8 cellular contexts compared by ENCODE assay signal in genomic region chr9:127388037-127388855, GRCh38. TPM values are rescaled to one million over a fixed set of nuclear protein-coding genes. Genes with fewer than 3 reads are reported as not detected.
A peak's percentile ranks its signal among the peaks of the same experiment; 100 is the strongest.
DNase-seq lines count a peak whose midpoint lies in the region; ATAC-seq and TF ChIP-seq lines count a peak whose summit lies in the region.

No MANE protein-coding gene starts in this region.

- H3K27ac ChIP-seq in CD8-positive, alpha-beta memory T cell (ENCODE audit: low read depth, low read length), result no peak overlapping the region
- peak overlapping the region; percentile 55 for H3K27ac ChIP-seq in epithelial cell of prostate
- H3K27ac ChIP-seq in uterus, result peak overlapping the region; percentile 72 to 74

- no peaks in the 10 kb centered on the region for H3K9me3 Mint-ChIP-seq in CD8-positive, alpha-beta memory T cell
- H3K9me3 Mint-ChIP-seq in activated CD8-positive, alpha-beta T cell treated with anti-CD3 and anti-CD28 coated beads for 36 hours, result no peaks in the 10 kb centered on the region

- H3K27ac Mint-ChIP-seq in CD8-positive, alpha-beta memory T cell, result peak overlapping the region; percentile 24 to 83 (median 70)
- H3K27ac Mint-ChIP-seq in activated CD8-positive, alpha-beta T cell treated with anti-CD3 and anti-CD28 coated beads for 36 hours, result peak overlapping the region; percentile 60

- no peak for TF ChIP-seq POLR2A in uterus (IDR thresholded peaks at IDR 0.05)

- H3K27me3 ChIP-seq in CD8-positive, alpha-beta memory T cell (ENCODE audit: insufficient read depth, low read length, poor library complexity, severe bottlenecking), result peaks cover 72% of the 10 kb centered on the region
- H3K27me3 ChIP-seq in uterus, result no peaks in the 10 kb centered on the region

- TF ChIP-seq CTCF in activated CD8-positive, alpha-beta T cell treated with anti-CD3 and anti-CD28 coated beads for 36 hours (IDR thresholded peaks at IDR 0.05), result no peak
- no peak for TF ChIP-seq CTCF in uterus (IDR thresholded peaks at IDR 0.05)

- peaks cover 23 to 30% (median 24%) of the 10 kb centered on the region in 3 donors for H3K4me1 Mint-ChIP-seq in CD8-positive, alpha-beta memory T cell
- H3K4me1 Mint-ChIP-seq in activated CD8-positive, alpha-beta T cell treated with anti-CD3 and anti-CD28 coated beads for 36 hours (ENCODE audit: low read depth), result peaks cover 34% of the 10 kb centered on the region

- peak overlapping the region in 5 of 7 donors; percentile 2 to 41 (median 18) for H3K4me3 Mint-ChIP-seq in CD8-positive, alpha-beta memory T cell
- no peak overlapping the region for H3K4me3 Mint-ChIP-seq in activated CD8-positive, alpha-beta T cell treated with anti-CD3 and anti-CD28 coated beads for 36 hours

- POLR2A ChIA-PET in CD8-positive, alpha-beta memory T cell (lab: Charles Lee), result interaction anchor here (0.6 to 1.5 kb wide), 6 partner anchors 9 to 474 kb away, joined by 3 to 6 read pairs (median 3); partner anchors contain the start of genes RALGPS1 and SLC2A8
- POLR2A ChIA-PET in activated CD8-positive, alpha-beta T cell treated with anti-CD3 and anti-CD28 coated beads for 36 hours (lab: Charles Lee), result interaction anchor here (0.7 to 3.3 kb wide), 6 partner anchors 9 to 164 kb away, joined by 3 to 27 read pairs (median 4); partner anchors contain the start of genes LRSAM1, RPL12, SLC2A8 and ZNF79

- H3K4me3 ChIP-seq in CD8-positive, alpha-beta memory T cell (ENCODE audit: low read length), result peak overlapping the region; percentile 10
- no peak overlapping the region for H3K4me3 ChIP-seq in uterus

- H3K4me1 ChIP-seq in CD8-positive, alpha-beta memory T cell (ENCODE audit: insufficient read depth, low read length), result peaks cover 19% of the 10 kb centered on the region
- H3K4me1 ChIP-seq in uterus, result no peaks in the 10 kb centered on the region

- intact Hi-C loops in activated CD8-positive, alpha-beta T cell treated with anti-CD3 and anti-CD28 coated beads for 36 hours (cut with micrococcal nuclease), result loop anchor here (1.0 kb wide), 1 partner anchor 35 kb away; no protein-coding TSS in a partner anchor
- intact Hi-C loops in uterus (cut with DNase I; ENCODE audit: low total_unique reads), result no loop called here

- DNase-seq in CD8-positive, alpha-beta memory T cell, result peak; percentile 76 to 95 (median 90)
- DNase-seq in LHCN-M2 (ENCODE audit: low read depth) (peak; percentile 98), epithelial cell of prostate (ENCODE audit: low read depth, low spot score) (peak; percentile 76), pons (ENCODE audit: low spot score) (peak; percentile 41), uterus (peak; percentile 60 to 83), NCI-H146 treated with DMSO at 0.1 percent for 48 hours (lab: John Stamatoyannopoulos, UW; ENCODE audit: unreplicated experiment) (no peak)
- peak; percentile 97 for DNase-seq in activated CD8-positive, alpha-beta T cell treated with anti-CD3 and anti-CD28 coated beads for 36 hours

- peaks cover 49 to 69% of the 10 kb centered on the region in 2 donors for H3K27me3 Mint-ChIP-seq in CD8-positive, alpha-beta memory T cell
- H3K27me3 Mint-ChIP-seq in activated CD8-positive, alpha-beta T cell treated with anti-CD3 and anti-CD28 coated beads for 36 hours, result peaks cover 63% of the 10 kb centered on the region

- CTCF ChIA-PET in CD8-positive, alpha-beta memory T cell (lab: Charles Lee), result interaction anchor here (1.3 kb wide), 1 partner anchor 9 kb away, joined by 5 read pairs; the partner anchor contains the start of gene SLC2A8
- CTCF ChIA-PET in activated CD8-positive, alpha-beta T cell treated with anti-CD3 and anti-CD28 coated beads for 36 hours (lab: Charles Lee), result interaction anchor here (0.6 to 1.5 kb wide), 5 partner anchors 36 to 531 kb away, joined by 3 to 5 read pairs (median 3); partner anchors contain the start of gene ZNF79

- H3K36me3 ChIP-seq in CD8-positive, alpha-beta memory T cell (ENCODE audit: insufficient read depth, low read length), result no peaks in the 10 kb centered on the region
- no peaks in the 10 kb centered on the region for H3K36me3 ChIP-seq in uterus

- peak; percentile 68 for ATAC-seq in GM21737 (IDR thresholded peaks at IDR 0.05; ENCODE audit: unreplicated experiment)
- peak; percentile 95 for ATAC-seq in activated CD8-positive, alpha-beta T cell treated with anti-CD3 and anti-CD28 coated beads for 36 hours

- H3K36me3 Mint-ChIP-seq in CD8-positive, alpha-beta memory T cell, result no peaks in the 10 kb centered on the region
- H3K36me3 Mint-ChIP-seq in activated CD8-positive, alpha-beta T cell treated with anti-CD3 and anti-CD28 coated beads for 36 hours (ENCODE audit: low read depth), result no peaks in the 10 kb centered on the region

- no peaks in the 10 kb centered on the region for H3K9me3 ChIP-seq in CD8-positive, alpha-beta memory T cell (ENCODE audit: low read length)
- H3K9me3 ChIP-seq in uterus, result no peaks in the 10 kb centered on the region

RNA-seq across cellular contexts. Expression of gene SLC2A8, which starts 8.7 kb away (rescaled TPM):
- total RNA-seq in CD8-positive, alpha-beta memory T cell, result 1 to 10 TPM; 6.2 to 7.7 TPM
- polyA plus RNA-seq in CD8-positive, alpha-beta memory T cell, result 4.5 TPM
- total RNA-seq in LHCN-M2 (2014; rRNA removed), result 10.5 and 13.9 TPM in 2 replicates
- 9.7 TPM for polyA plus RNA-seq in LHCN-M2 (2012)
- total RNA-seq in activated CD8-positive, alpha-beta T cell treated with anti-CD3 and anti-CD28 coated beads for 36 hours, result 1 to 10 TPM; 1.6 to 2.1 TPM
- 10 to 100 TPM in 2 of 4 donors, 1 to 10 TPM in 2; 1.8 to 45.1 (median 10.5) TPM for total RNA-seq in uterus

RNA-seq across cellular contexts. Expression of gene ZNF79, which starts 35.9 kb away (rescaled TPM):
- 10 to 100 TPM; 19.1 to 19.7 TPM for total RNA-seq in CD8-positive, alpha-beta memory T cell
- 6.8 TPM for polyA plus RNA-seq in CD8-positive, alpha-beta memory T cell
- total RNA-seq in LHCN-M2 (2014; rRNA removed) (8.4 and 9.6 TPM in 2 replicates), uterus (10 to 100 TPM in 3 of 4 donors, 1 to 10 TPM in 1; 3.8 to 14.1 (median 13.4) TPM)
- polyA plus RNA-seq in LHCN-M2 (2012), result 3.6 TPM
- 1 to 10 TPM; 7.6 TPM for total RNA-seq in activated CD8-positive, alpha-beta T cell treated with anti-CD3 and anti-CD28 coated beads for 36 hours
